In the genomic region with DNA sequence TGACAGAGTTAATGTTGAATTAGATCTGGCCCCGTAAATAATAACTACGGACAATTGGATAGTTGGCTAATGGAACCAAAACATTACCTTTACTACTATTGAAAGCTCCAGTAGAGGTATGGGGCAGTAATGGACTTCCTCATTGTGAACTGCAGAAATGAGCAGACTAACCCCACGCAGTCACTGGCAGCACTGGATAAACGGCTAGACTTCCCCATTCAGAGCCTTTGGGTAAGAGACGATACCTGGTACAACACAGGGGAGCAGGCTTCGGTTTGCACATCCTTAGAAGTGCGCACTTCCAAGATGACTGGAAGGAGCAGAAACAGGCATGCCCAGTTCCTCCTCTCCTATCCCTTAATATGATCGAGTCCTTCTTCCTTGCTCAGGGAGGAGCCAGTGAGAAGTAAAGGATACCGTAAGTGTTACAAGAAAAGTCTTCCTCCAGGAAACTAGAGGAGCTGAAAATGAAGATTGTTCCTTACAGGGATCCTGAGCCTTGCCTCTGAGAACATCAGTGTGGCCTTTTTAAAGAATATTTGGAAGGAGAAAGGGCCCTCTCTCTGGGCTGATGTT, we compare ENCODE assay signal across 11 cellular contexts.
"Had no signal": no experiment of that assay in that cellular context is flagged by ENCODE, and none has a peak within 500 bp of the region (broad histone marks: within the 10 kb centered on the region; RNA-seq: fewer than 3 reads in every experiment).

No MANE protein-coding gene starts in this region.

- H3K36me3 ChIP-seq: gastrocnemius medialis, left ventricle myocardium inferior, thyroid gland, vagina had no signal

- DNase-seq: activated naive CD4-positive, alpha-beta T cell treated with anti-CD3 and anti-CD28 coated beads, Interleukin-2, amount 10 ng/mL, durations not matched to agents 7 days and 5 days; effector memory CD4-positive, alpha-beta T cell; gastrocnemius medialis; kidney; left ventricle myocardium inferior; mesenchymal stem cell; retina; thyroid gland had no signal

- H3K27ac ChIP-seq: epithelial cell of prostate, gastrocnemius medialis, left ventricle myocardium inferior, thyroid gland, vagina had no signal

- ATAC-seq: gastrocnemius medialis; stimulated activated effector memory CD8-positive, alpha-beta T cell treated with anti-CD3 and anti-CD28 coated beads, Interleukin-12 subunit alpha, Interleukin-12 subunit beta, amount 100 ng/mL, for 72 hours had no signal

- H3K4me1 ChIP-seq: gastrocnemius medialis, left ventricle myocardium inferior, vagina had no signal

- H3K4me3 ChIP-seq: gastrocnemius medialis, left ventricle myocardium inferior, thyroid gland, vagina had no signal

- H3K9me3 ChIP-seq: gastrocnemius medialis, thyroid gland, vagina had no signal

- H3K27me3 ChIP-seq: gastrocnemius medialis, thyroid gland, vagina had no signal
